26 cellular contexts compared by ENCODE assay signal in genomic region chr4:182292657-182293056, GRCh38. TPM values are rescaled to one million over a fixed set of nuclear protein-coding genes. Genes with fewer than 3 reads are reported as not detected.
DNase-seq lines count a peak whose midpoint lies in the region; FAIRE-seq and TF ChIP-seq lines count a peak whose summit lies in the region.
"Had no signal": no experiment of that assay in that cellular context is flagged by ENCODE, and none has a peak within 500 bp of the region (broad histone marks: within the 10 kb centered on the region; RNA-seq: fewer than 3 reads in every experiment).

No MANE protein-coding gene starts in this region.

- no peak for TF ChIP-seq POLR2A in H1 (IDR thresholded peaks at IDR 0.05; ENCODE audit: control extremely low read depth in 1 of 2, low read depth in 2 of 2, low read length in 2 of 2)

- no peaks in the 10 kb centered on the region for H4K20me1 ChIP-seq in H1 (replicated peaks in 1 of 2; ENCODE audit: control insufficient read depth in 1 of 2, insufficient read depth in 2 of 2, low read length in 2 of 2)
- H4K20me1 ChIP-seq: BLaER1 had no signal

- no peak overlapping the region for H3K56ac ChIP-seq in H1 (replicated peaks; ENCODE audit: insufficient read length, low read depth, low read length)

- H2BK15ac ChIP-seq in H1 (ENCODE audit: low read length) (no peak overlapping the region), neuronal stem cell (ENCODE audit: low read length) (no peak overlapping the region)

- H3K23me2 ChIP-seq in H1 (ENCODE audit: low read depth, low read length): no peaks in the 10 kb centered on the region

- TF ChIP-seq CTCF in H1 (IDR thresholded peaks at IDR 0.05; ENCODE audit: control extremely low read depth in 1 of 3, insufficient read depth in 1 of 3, low read depth in 1 of 3, low read length in 3 of 3): no peak

- no peaks in the 10 kb centered on the region for H3K79me2 ChIP-seq in H1 (ENCODE audit: control insufficient read depth in 1 of 2, insufficient read depth in 2 of 2, low read length in 2 of 2)

- H3K9ac ChIP-seq in H1 (replicated peaks in 1 of 4; ENCODE audit: extremely low read depth in 1 of 4, low read depth in 3 of 4, low read length in 3 of 4) (no peak overlapping the region), neuronal stem cell (ENCODE audit: low read depth, low read length, poor library complexity) (no peak overlapping the region)
- H3K9ac ChIP-seq: BLaER1 had no signal

- H3K4me3 ChIP-seq in H1 (ENCODE audit: extremely low read depth in 1 of 4, insufficient read depth in 2 of 4, low read depth in 3 of 4, low read length in 4 of 4) (no peak overlapping the region), iPS-18c (ENCODE audit: insufficient read depth, low read depth, low read length) (peak overlapping the region; percentile 15; the same call in 1 of the 2 replicates), neuronal stem cell (ENCODE audit: low read length in 2 of 2) (no peak overlapping the region)
- H3K4me3 ChIP-seq: BLaER1 had no signal

- H2BK120ac ChIP-seq in H1 (replicated peaks; ENCODE audit: low read depth, low read length): no peak overlapping the region
- H2BK120ac ChIP-seq in neuronal stem cell (ENCODE audit: low read depth, low read length): no peak overlapping the region

- H4K8ac ChIP-seq in H1 (ENCODE audit: extremely low read depth, insufficient read depth, low read length) (no peak overlapping the region), neuronal stem cell (ENCODE audit: low read depth, low read length) (no peak overlapping the region)

- H2BK12ac ChIP-seq in H1 (ENCODE audit: low read depth, low read length): peak overlapping the region; percentile 80
- no peak overlapping the region for H2BK12ac ChIP-seq in neuronal stem cell (ENCODE audit: low read length)

- 88% methylated on average over 5 of the region's 5 CpGs; no CpG with 5 or more reads in 1 of the 2 experiments for whole genome bisulfite sequencing in H1 (ENCODE audit: extremely low coverage in 1 of 2, insufficient coverage in 1 of 2, insufficient read length in 1 of 2, insufficient replicate concordance in 2 of 2, low coverage in 1 of 2, low lambda C conversion rate in 2 of 2, missing lambda C conversion rate in 1 of 2), 2 experiments
- WGBS in neuronal stem cell (ENCODE audit: extremely low coverage in 2 of 2, insufficient read length in 2 of 2, insufficient replicate concordance in 1 of 2), 2 donors: no CpG with 5 or more reads among the region's 5 CpGs

- peak overlapping the region; percentile 17 for H4K91ac ChIP-seq in H1 (replicated peaks; ENCODE audit: insufficient read length, low read length)
- no peak overlapping the region for H4K91ac ChIP-seq in neuronal stem cell (ENCODE audit: low read depth, low read length, poor library complexity)

- no peak for TF ChIP-seq EP300 in H1 (IDR thresholded peaks at IDR 0.05; ENCODE audit: borderline replicate concordance in 1 of 2, low read depth in 2 of 2, low read length in 2 of 2)

- no peak overlapping the region for H2BK20ac ChIP-seq in H1 (ENCODE audit: low read length)

- POLR2A ChIA-PET in H1 (lab: Charles Lee; ENCODE audit: partially characterized antibody): interaction anchor here (1.8 kb wide), 1 partner anchor 20 kb away, joined by 4 read pairs; no protein-coding TSS in a partner anchor

- H3K4ac ChIP-seq in H1 (replicated peaks; ENCODE audit: insufficient read length, low read depth, low read length) (no peak overlapping the region), neuronal stem cell (ENCODE audit: low read length) (no peak overlapping the region)

- H3K79me1 ChIP-seq in H1 (ENCODE audit: low read depth, low read length) (no peaks in the 10 kb centered on the region; the same call in 1 of the 2 replicates), neuronal stem cell (ENCODE audit: low read depth, low read length) (no peaks in the 10 kb centered on the region)

- no peak for TF ChIP-seq RAD21 in H1 (IDR thresholded peaks at IDR 0.05 in 1 of 2, conservative IDR thresholded peaks at IDR 0.05 in 1 of 2; ENCODE audit: low read depth in 2 of 2, low read length in 2 of 2)

- no peak overlapping the region for H3K27ac ChIP-seq in H1 (ENCODE audit: low read depth, low read length)
- H3K27ac ChIP-seq in neuronal stem cell (replicated peaks; ENCODE audit: low read length): no peak overlapping the region
- H3K27ac ChIP-seq: BLaER1 had no signal

- H2BK5ac ChIP-seq in H1 (ENCODE audit: low read depth, low read length) (no peak overlapping the region), neuronal stem cell (ENCODE audit: low read length) (no peak overlapping the region)

- no peak overlapping the region for H2AFZ ChIP-seq in H1 (ENCODE audit: low read length)
- no peak overlapping the region for H2AFZ ChIP-seq in neuronal stem cell (ENCODE audit: low read length)

- no peaks in the 10 kb centered on the region for H3K9me3 ChIP-seq in H1 (ENCODE audit: insufficient read depth in 2 of 2, low read depth in 1 of 2, low read length in 1 of 2)
- H3K9me3 ChIP-seq in iPS-18c (ENCODE audit: control insufficient read depth, insufficient read depth, low read length): no peaks in the 10 kb centered on the region
- H3K9me3 ChIP-seq in neuronal stem cell (replicated peaks in 1 of 2; ENCODE audit: control insufficient read depth in 2 of 2, insufficient read depth in 1 of 2, low read depth in 1 of 2, low read length in 2 of 2): peaks cover 0 to 2% of the 10 kb centered on the region in 2 donors
- H3K9me3 ChIP-seq: BE2C, BLaER1 had no signal

- H3K4me2 ChIP-seq in H1 (ENCODE audit: insufficient read depth in 1 of 2, low read depth in 2 of 2, low read length in 2 of 2) (no peak overlapping the region), neuronal stem cell (ENCODE audit: insufficient read depth, low read length, poor library complexity, severe bottlenecking) (no peak overlapping the region)
- H3K4me2 ChIP-seq: BLaER1 had no signal

- H3K23ac ChIP-seq in H1 (ENCODE audit: insufficient read length): no peak overlapping the region
- H3K23ac ChIP-seq in neuronal stem cell (ENCODE audit: low read depth, low read length, poor library complexity): no peak overlapping the region

- H4K5ac ChIP-seq in H1 (ENCODE audit: insufficient read length, low read depth, low read length): no peak overlapping the region

- H3K27me3 ChIP-seq in H1 (replicated peaks in 1 of 4; ENCODE audit: control insufficient read depth in 3 of 4, extremely low read depth in 1 of 4, insufficient read depth in 3 of 4, low read length in 3 of 4) (no peaks in the 10 kb centered on the region), neuronal stem cell (ENCODE audit: control insufficient read depth in 3 of 3, insufficient read depth in 3 of 3, low read depth in 1 of 3, low read length in 3 of 3) (no peaks in the 10 kb centered on the region)
- H3K27me3 ChIP-seq: BE2C, BLaER1 had no signal

- peak overlapping the region; percentile 76; the same call in 1 of the 2 replicates for H2AK5ac ChIP-seq in H1 (ENCODE audit: low read depth, low read length)
- no peak overlapping the region for H2AK5ac ChIP-seq in neuronal stem cell (ENCODE audit: low read depth, low read length)

- FAIRE-seq in H1 (lab: Jason Lieb, UNC): no peak
- FAIRE-seq: A204.1, GM12891, GM19239 had no signal

- no peak overlapping the region for H3K14ac ChIP-seq in H1 (ENCODE audit: insufficient read length)
- no peak overlapping the region for H3K14ac ChIP-seq in neuronal stem cell (ENCODE audit: low read length)

- H3K4me1 ChIP-seq in H1 (replicated peaks in 1 of 4; ENCODE audit: control insufficient read depth in 3 of 4, insufficient read depth in 4 of 4, low read length in 3 of 4) (peaks cover 0 to 4% (median 1%) of the 10 kb centered on the region in 4 experiments; a peak in 3 of 7 replicates), neuronal stem cell (ENCODE audit: control insufficient read depth in 2 of 2, insufficient read depth in 1 of 2, low read depth in 1 of 2, low read length in 2 of 2) (peaks cover 0 to 13% of the 10 kb centered on the region in 2 donors)
- H3K4me1 ChIP-seq: BE2C had no signal

- DNase-seq in H1 (ENCODE audit: low read depth in 1 of 2, low spot score in 2 of 2) (no peak), neuronal stem cell (ENCODE audit: low spot score) (no peak), cerebellar nuclear complex (lab: John Stamatoyannopoulos, UW) (no peak), HuH-7 (ENCODE audit: low spot score) (no peak), hepatic stellate cell (ENCODE audit: low spot score) (no peak)
- DNase-seq: 8988T; ACHN; BE2C; C1 segment of cervical spinal cord; CD4-positive, alpha-beta memory T cell; CD4-positive, CD25-positive, alpha-beta regulatory T cell; CD8-positive, alpha-beta memory T cell; COR-L47; DMS 273 treated with DMSO at 0.1 percent for 48 hours; DMS153; DMS53; DMS79; DND-41; EL; GDM1 had no signal

- H3K36me3 ChIP-seq in H1 (ENCODE audit: control insufficient read depth in 2 of 4, insufficient read depth in 4 of 4, low read length in 3 of 4): no peaks in the 10 kb centered on the region
- peaks cover 0 to 6% of the 10 kb centered on the region in 2 donors for H3K36me3 ChIP-seq in neuronal stem cell (replicated peaks in 1 of 2; ENCODE audit: control insufficient read depth in 2 of 2, insufficient read depth in 2 of 2, low read length in 2 of 2)
- H3K36me3 ChIP-seq: BE2C, BLaER1 had no signal

- CTCF ChIA-PET in H1 (lab: Charles Lee; ENCODE audit: partially characterized antibody): no interaction called here

- peak overlapping the region; percentile 9; the same call in 1 of the 2 replicates for H3K18ac ChIP-seq in H1 (ENCODE audit: extremely low read depth, low read length)
- peak overlapping the region; percentile 4 for H3K18ac ChIP-seq in neuronal stem cell (ENCODE audit: low read length)

TF ChIP-seq in H1, 55 proteins besides CTCF, POLR2A, EP300 and RAD21:
- TF ChIP-seq SP4 (IDR thresholded peaks at IDR 0.05; ENCODE audit: low read length) (no peak), HDAC6 (IDR thresholded peaks at IDR 0.05; ENCODE audit: low read depth, low read length) (no peak), RFX5 (IDR thresholded peaks at IDR 0.05; ENCODE audit: borderline replicate concordance, low read depth, low read length) (no peak), MAFK (IDR thresholded peaks at IDR 0.05; ENCODE audit: low read depth, low read length) (no peak), SIN3A (conservative IDR thresholded peaks at IDR 0.05 in 1 of 2, IDR thresholded peaks at IDR 0.05 in 1 of 2; ENCODE audit: low read depth in 1 of 2, low read length in 2 of 2) (no peak), EGR1 (IDR thresholded peaks at IDR 0.05; ENCODE audit: borderline replicate concordance, low read depth, low read length) (no peak)

RNA-seq across cellular contexts. Expression of gene TENM3, which starts 49.5 kb away (rescaled TPM):
- 67.0 and 69.3 TPM in 2 replicates for total RNA-seq in H1 (2021; fragmentation: NEBNext Ultra II Directional; extraction: Animal tissue kit (Norgen Biotek cat#: 25700))
- polyA plus RNA-seq in H1 (2011; rRNA removed): 36.9 and 53.4 TPM in 2 replicates
- 40.7 TPM for polyA plus RNA-seq in H1 (2011; cell fraction: cytosol; rRNA removed)
- polyA plus RNA-seq in H1 (2011; cell fraction: nucleus; rRNA removed): 118 TPM
- 26.3 to 39.5 TPM (median 35.6 TPM) in 4 replicates for polyA plus RNA-seq in H1 (2012, experiment 1 of 2)
- polyA plus RNA-seq in H1 (2012, experiment 2 of 2): 1.8 TPM
- 79.4 TPM for polyA plus RNA-seq in H1 (2013, experiment 1 of 2)
- 74.1 TPM for polyA plus RNA-seq in H1 (2013, experiment 2 of 2)
- polyA minus RNA-seq in H1 (2011; rRNA and poly(A)+ RNA removed): 187 and 223 TPM in 2 replicates
- 110 TPM for polyA minus RNA-seq in H1 (2011; cell fraction: cytosol; rRNA and poly(A)+ RNA removed)
- 335 TPM for polyA minus RNA-seq in H1 (2011; cell fraction: nucleus; rRNA and poly(A)+ RNA removed)
- polyA plus RNA-seq in neuronal stem cell (2013, experiment 1 of 2): 31.9 TPM
- polyA plus RNA-seq in neuronal stem cell (2013, experiment 2 of 2): 32.6 TPM
- total RNA-seq: CD4-positive, alpha-beta memory T cell; CD4-positive, CD25-positive, alpha-beta regulatory T cell; CD8-positive, alpha-beta memory T cell had no signal
- polyA plus RNA-seq: CD14-positive monocyte; CD4-positive, alpha-beta memory T cell; CD4-positive, CD25-positive, alpha-beta regulatory T cell; CD8-positive, alpha-beta memory T cell had no signal
